8 cellular contexts compared by ENCODE assay signal in the genomic region with DNA sequence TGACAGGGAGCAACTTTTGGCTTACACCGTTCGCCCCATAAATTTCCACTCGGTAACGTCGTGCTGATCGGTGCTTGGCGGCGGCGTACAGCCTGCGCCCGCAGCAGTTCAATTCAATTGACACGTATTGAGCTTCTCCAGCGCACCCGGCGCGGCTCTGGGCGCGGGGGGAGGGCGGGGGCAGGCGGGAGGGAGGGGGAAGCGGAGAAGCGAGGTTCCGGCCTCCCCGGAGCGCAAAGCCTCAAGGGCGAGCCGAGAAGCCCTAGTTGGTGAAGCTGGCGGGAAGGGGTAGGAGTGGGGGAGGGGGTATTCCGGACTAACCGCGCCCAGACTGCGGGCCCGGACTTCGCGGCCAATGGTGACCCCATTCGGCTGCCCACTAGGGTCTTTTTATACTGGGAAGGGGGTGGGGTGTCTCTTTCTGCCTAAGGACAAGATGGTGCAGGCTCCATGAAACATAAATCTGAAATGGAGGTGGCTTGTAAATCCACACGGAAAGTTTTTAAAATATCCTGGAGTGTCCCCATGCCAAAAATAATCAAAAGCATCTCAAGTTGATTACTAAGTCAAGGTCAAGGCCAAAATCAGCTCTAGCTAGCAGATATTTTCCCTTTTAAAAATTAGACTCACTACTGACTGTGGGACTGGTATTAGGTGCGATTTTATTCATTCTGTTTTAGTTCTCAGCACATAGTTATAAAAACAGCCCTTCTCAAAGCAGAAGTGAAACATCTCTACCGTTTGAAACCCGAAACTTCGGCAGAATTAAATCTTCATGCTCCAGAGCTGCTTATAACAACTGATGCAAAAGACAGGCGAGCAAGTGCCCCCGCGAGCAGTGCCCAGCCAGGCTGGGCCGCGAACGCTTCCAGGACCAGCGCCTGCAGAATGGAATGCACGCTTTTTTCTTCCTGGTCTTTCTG. TPM values are rescaled to one million over a fixed set of nuclear protein-coding genes. Genes with fewer than 3 reads are reported as not detected.
DNase-seq lines count a peak whose midpoint lies in the region; ATAC-seq, FAIRE-seq and TF ChIP-seq lines count a peak whose summit lies in the region.

No MANE protein-coding gene starts in this region.

- TF ChIP-seq CTCF in AG10803 (conservative IDR thresholded peaks at IDR 0.05; ENCODE audit: low read length) (no peak), HL-60 (IDR thresholded peaks at IDR 0.05; ENCODE audit: insufficient read depth, low read length) (no peak), HepG2 (CRISPR knock-in tag; IDR thresholded peaks at IDR 0.05) (no peak)

- ATAC-seq in GM18868 (IDR thresholded peaks at IDR 0.05; ENCODE audit: unreplicated experiment) = peak; percentile 46
- ATAC-seq in HepG2 = peak; percentile 12

- H3K4me3 ChIP-seq in AG10803 (ENCODE audit: low read length) = peak overlapping the region; percentile 59
- H3K4me3 ChIP-seq in HL-60 (replicated peaks; ENCODE audit: insufficient read depth, low read length) = peak overlapping the region; percentile 34
- H3K4me3 ChIP-seq in HepG2 (replicated peaks in 1 of 3; ENCODE audit: insufficient read depth in 1 of 3, low read depth in 2 of 3, low read length in 3 of 3) = peak overlapping the region; percentile 47 to 75 (median 73); a peak in 5 of 6 replicates

- H3K27ac ChIP-seq in HL-60 (replicated peaks) (peak overlapping the region; percentile 87), HepG2 (ENCODE audit: extremely low read length, insufficient read depth, low read length) (peak overlapping the region; percentile 60), substantia nigra (ENCODE audit: low read depth, low read length, poor library complexity, severe bottlenecking) (peak overlapping the region; percentile 67)

- no peak for FAIRE-seq in HepG2 (lab: Jason Lieb, UNC)

- intact Hi-C loops in HepG2 (cut with micrococcal nuclease; ENCODE audit: unreplicated experiment) = loop anchor here (5.0 kb wide), 1 partner anchor 87 kb away; no protein-coding TSS in a partner anchor

- H2AFZ ChIP-seq in HepG2 (ENCODE audit: low read length) = no peak overlapping the region

- peak overlapping the region; percentile 73 for H3K4me2 ChIP-seq in HepG2 (ENCODE audit: low read depth, low read length)

- H3K79me2 ChIP-seq in HepG2 (ENCODE audit: insufficient read depth, low read length) = peaks cover 26% of the 10 kb centered on the region

- peaks cover 12% of the 10 kb centered on the region for H4K20me1 ChIP-seq in HepG2 (ENCODE audit: insufficient read depth, low read length)

- CTCF ChIA-PET in HepG2 (lab: Yijun Ruan, JAX; ENCODE audit: low intra/inter-chr PET ratio, low total read pairs) = no interaction called here

- WGBS in HepG2 (ENCODE audit: low lambda C conversion rate) = 14% methylated on average over 5 of the region's 49 CpGs

- TF ChIP-seq EP300 in HepG2 (IDR thresholded peaks at IDR 0.05; ENCODE audit: low read depth in 2 of 2, low read length in 2 of 2) (no peak), HepG2 (CRISPR knock-in tag; IDR thresholded peaks at IDR 0.05; ENCODE audit: borderline replicate concordance) (no peak)

- DNase-seq in AG10803 (ENCODE audit: low read depth) = no peak
- DNase-seq in HL-60 (ENCODE audit: low read depth in 1 of 2, low spot score in 1 of 2) = peak in 1 of 2 experiments; percentile 70
- DNase-seq in SIG-M5 treated with dmso at 0.1 percent for 504 hours (lab: John Stamatoyannopoulos, UW; ENCODE audit: unreplicated experiment) = peak; percentile 63
- peak; percentile 31 for DNase-seq in astrocyte of the hippocampus (ENCODE audit: low read depth, low spot score)
- no peak for DNase-seq in HepG2 (ENCODE audit: low spot score)
- DNase-seq in substantia nigra (lab: John Stamatoyannopoulos, UW) = peak in 15 of 49 donors; percentile 2 to 29 (median 15)
- DNase-seq in kidney glomerular epithelial cell (lab: John Stamatoyannopoulos, UW) = no peak

- in situ Hi-C loops in HepG2 (cut with HindIII; ENCODE audit: extremely low pct_ligation_motif_present, low pct_unique_long_range_greater_than_20kb) = no loop called here

- no TSS peak for BruUV-seq in HepG2 (replicated peaks; lab: Mats Ljungman, UMichigan)

- H3K9me3 ChIP-seq in HepG2 (ENCODE audit: low read length) = no peaks in the 10 kb centered on the region

- no peak for TF ChIP-seq POLR2A in HepG2 (IDR thresholded peaks at IDR 0.05; ENCODE audit: insufficient read depth in 1 of 2, low read depth in 2 of 2, low read length in 2 of 2)

- peaks cover 32% of the 10 kb centered on the region for H3K4me1 ChIP-seq in HepG2 (ENCODE audit: insufficient read depth, low read length)

- POLR2A ChIA-PET in HepG2 (lab: Yijun Ruan, JAX) = interaction anchor here (0.7 to 4.6 kb wide), 12 partner anchors 8 to 164 kb away, joined by 3 to 41 read pairs (median 10); no protein-coding TSS in a partner anchor

- H3K36me3 ChIP-seq in HepG2 (replicated peaks in 1 of 2; ENCODE audit: control insufficient read depth in 1 of 2, insufficient read depth in 2 of 2, low read length in 2 of 2) = no peaks in the 10 kb centered on the region

- TF ChIP-seq RAD21 in HepG2 (CRISPR knock-in tag; IDR thresholded peaks at IDR 0.05) = no peak

- H3K27me3 ChIP-seq in HL-60 (ENCODE audit: insufficient read depth, poor library complexity, severe bottlenecking) = no peaks in the 10 kb centered on the region
- no peaks in the 10 kb centered on the region for H3K27me3 ChIP-seq in HepG2 (ENCODE audit: control insufficient read depth in 1 of 2, insufficient read depth in 2 of 2, low read length in 2 of 2)

- H3K9ac ChIP-seq in HepG2 (ENCODE audit: insufficient read depth, low read depth, low read length) = peak overlapping the region; percentile 49

TF ChIP-seq in HepG2, 621 proteins besides CTCF, POLR2A, EP300 and RAD21 (continues in another document):
- TF ChIP-seq, protein P1, sequence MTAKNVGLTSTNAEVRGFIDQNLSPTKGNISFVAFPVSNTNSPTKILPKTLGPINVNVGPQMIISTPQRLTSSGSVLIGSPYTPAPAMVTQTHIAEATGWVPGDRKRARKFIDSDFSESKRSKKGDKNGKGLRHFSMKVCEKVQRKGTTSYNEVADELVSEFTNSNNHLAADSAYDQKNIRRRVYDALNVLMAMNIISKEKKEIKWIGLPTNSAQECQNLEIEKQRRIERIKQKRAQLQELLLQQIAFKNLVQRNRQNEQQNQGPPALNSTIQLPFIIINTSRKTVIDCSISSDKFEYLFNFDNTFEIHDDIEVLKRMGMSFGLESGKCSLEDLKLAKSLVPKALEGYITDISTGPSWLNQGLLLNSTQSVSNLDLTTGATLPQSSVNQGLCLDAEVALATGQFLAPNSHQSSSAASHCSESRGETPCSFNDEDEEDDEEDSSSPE (CRISPR knock-in tag; IDR thresholded peaks at IDR 0.05) = peak; percentile 40; the same call in 1 of the 2 replicates
- TF ChIP-seq, protein P2, sequence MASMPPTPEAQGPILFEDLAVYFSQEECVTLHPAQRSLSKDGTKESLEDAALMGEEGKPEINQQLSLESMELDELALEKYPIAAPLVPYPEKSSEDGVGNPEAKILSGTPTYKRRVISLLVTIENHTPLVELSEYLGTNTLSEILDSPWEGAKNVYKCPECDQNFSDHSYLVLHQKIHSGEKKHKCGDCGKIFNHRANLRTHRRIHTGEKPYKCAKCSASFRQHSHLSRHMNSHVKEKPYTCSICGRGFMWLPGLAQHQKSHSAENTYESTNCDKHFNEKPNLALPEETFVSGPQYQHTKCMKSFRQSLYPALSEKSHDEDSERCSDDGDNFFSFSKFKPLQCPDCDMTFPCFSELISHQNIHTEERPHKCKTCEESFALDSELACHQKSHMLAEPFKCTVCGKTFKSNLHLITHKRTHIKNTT (CRISPR knock-in tag; IDR thresholded peaks at IDR 0.05) = no peak

RNA-seq across cellular contexts. Expression of gene BCOR, which starts 1.5 kb away (rescaled TPM):
- total RNA-seq in HepG2 (2016; rRNA removed; fragmentation: Illumina TruSeq; extraction: Trizol) = 15.2 and 18.6 TPM in 2 replicates
- total RNA-seq in HepG2 (2016; cell fraction: cytosol; rRNA removed; fragmentation: Illumina TruSeq; extraction: Trizol; ENCODE audit: low read depth) = 3.2 and 4.8 TPM in 2 replicates
- total RNA-seq in HepG2 (2016; cell fraction: insoluble cytoplasmic fraction; rRNA removed; fragmentation: Illumina TruSeq; extraction: Trizol) = 13.9 and 15.9 TPM in 2 replicates
- 7.4 and 7.6 TPM in 2 replicates for total RNA-seq in HepG2 (2016; cell fraction: membrane; rRNA removed; fragmentation: Illumina TruSeq; extraction: Trizol)
- 18.8 and 25.8 TPM in 2 replicates for total RNA-seq in HepG2 (2016; cell fraction: nucleus; rRNA removed; fragmentation: Illumina TruSeq; extraction: Trizol)
- polyA plus RNA-seq in HepG2 (2011; rRNA removed) = 14.3 and 15.2 TPM in 2 replicates
- polyA plus RNA-seq in HepG2 (2011; cell fraction: cytosol; rRNA removed) = 11.5 and 13.8 TPM in 2 replicates
- 30.4 and 30.6 TPM in 2 replicates for polyA plus RNA-seq in HepG2 (2011; cell fraction: nucleus; rRNA removed)
- polyA plus RNA-seq in HepG2 (2012) = 27.3 and 29.3 TPM in 2 replicates
- 1.2 and 1.3 TPM in 2 replicates for polyA plus RNA-seq in HepG2 (2016; cell fraction: cytosol; fragmentation: Illumina TruSeq; extraction: Trizol; ENCODE audit: low read depth)
- 17.4 and 18.4 TPM in 2 replicates for polyA plus RNA-seq in HepG2 (2016; cell fraction: insoluble cytoplasmic fraction; fragmentation: Illumina TruSeq; extraction: Trizol; ENCODE audit: low read depth)
- 1.3 and 1.9 TPM in 2 replicates for polyA plus RNA-seq in HepG2 (2016; cell fraction: membrane; fragmentation: Illumina TruSeq; extraction: Trizol; ENCODE audit: low read depth)
- 27.4 and 28.9 TPM in 2 replicates for polyA plus RNA-seq in HepG2 (2016; cell fraction: nucleus; fragmentation: Illumina TruSeq; extraction: Trizol; ENCODE audit: insufficient read depth, low read depth)
- polyA minus RNA-seq in HepG2 (2011; rRNA and poly(A)+ RNA removed; ENCODE audit: low replicate concordance) = 18.3 and 32.5 TPM in 2 replicates
- polyA minus RNA-seq in HepG2 (2011; cell fraction: cytosol; rRNA and poly(A)+ RNA removed) = 40.3 and 40.4 TPM in 2 replicates
- 31.8 TPM in 2 replicates for polyA minus RNA-seq in HepG2 (2011; cell fraction: nucleus; rRNA and poly(A)+ RNA removed)

Comparison
In these comparisons a context has a peak if more than half of its experiments do, and no peak if none do; other contexts are left out.
1. DNase-seq: peak in SIG-M5 treated with dmso at 0.1 percent for 504 hours (single experiment) and astrocyte of the hippocampus (single experiment); none in AG10803 (single experiment), HepG2 (single experiment) and kidney glomerular epithelial cell (single experiment).
2. Peak in every context shown above with its lines, with median percentiles within 50 percentile points of each other: H3K4me3 ChIP-seq and H3K27ac ChIP-seq.